Comparison of ENCODE assay signal across 8 cellular contexts in the genomic region with DNA sequence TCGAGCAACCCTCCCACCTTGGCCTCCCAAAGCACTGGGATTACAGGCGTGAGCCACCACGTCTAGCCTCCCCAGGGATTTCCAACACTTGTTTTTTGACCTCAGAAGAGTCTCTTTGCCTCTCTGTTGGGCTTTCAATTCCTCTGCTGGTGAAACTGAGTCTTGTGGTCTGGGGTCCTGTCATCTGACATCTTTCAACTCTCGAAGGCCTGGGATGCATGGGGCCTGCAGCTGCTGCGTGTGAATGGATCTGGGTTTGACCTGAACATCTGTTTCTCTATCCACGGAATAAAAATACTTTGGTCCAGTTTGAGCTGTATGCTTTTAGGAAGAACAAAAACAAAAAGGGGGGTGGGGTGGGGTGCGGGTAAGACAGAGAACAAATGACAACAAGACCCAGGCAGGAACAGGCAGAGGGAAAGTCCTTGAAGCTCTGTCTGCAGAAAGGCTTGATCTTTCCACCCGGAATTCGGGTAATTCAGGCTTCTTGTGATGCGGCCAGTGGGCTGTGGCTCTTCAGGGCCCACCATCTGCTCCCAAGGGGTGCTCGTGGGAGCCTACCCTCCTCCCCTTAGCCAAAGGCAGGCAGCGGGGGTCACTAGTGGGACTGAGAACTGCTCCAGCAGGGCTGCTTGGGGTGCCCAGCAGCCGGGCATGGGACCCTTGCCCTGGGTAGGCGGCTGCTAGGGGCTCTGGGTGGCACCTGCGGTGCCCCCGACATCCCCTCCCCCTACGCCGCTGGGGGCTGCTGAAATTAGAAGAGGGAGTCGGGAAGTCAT.
A peak's percentile ranks its signal among the peaks of the same experiment; 100 is the strongest.
DNase-seq lines count a peak whose midpoint lies in the region; ATAC-seq lines count a peak whose summit lies in the region.
"Had no signal": no experiment of that assay in that cellular context is flagged by ENCODE, and none has a peak within 500 bp of the region (broad histone marks: within the 10 kb centered on the region; RNA-seq: fewer than 3 reads in every experiment).

No MANE protein-coding gene starts in this region.

- H3K4me1 ChIP-seq in ectodermal cell (ENCODE audit: control insufficient read depth, insufficient read depth, low read length), result peaks cover 35% of the 10 kb centered on the region

- no peak for DNase-seq in activated effector memory CD4-positive, alpha-beta T cell treated with Interleukin-2 at 50 U/mL for 16 hours
- no peak for DNase-seq in DMS114 treated with DMSO at 0.1 percent for 48 hours (lab: John Stamatoyannopoulos, UW; ENCODE audit: unreplicated experiment)
- no peak for DNase-seq in MG63

- peak; percentile 28 for ATAC-seq in GM19452 (IDR thresholded peaks at IDR 0.05; ENCODE audit: unreplicated experiment)
- peak; percentile 7 for ATAC-seq in HG03139 (IDR thresholded peaks at IDR 0.05; ENCODE audit: unreplicated experiment)

- WGBS in ectodermal cell, 2 experiments, result 65 to 66% methylated on average over 19 of the region's 19 CpGs

- H3K36me3 ChIP-seq in ectodermal cell (ENCODE audit: control insufficient read depth, insufficient read depth, low read length) (no peaks in the 10 kb centered on the region), MG63 (no peaks in the 10 kb centered on the region)

- H3K9me3 ChIP-seq in ectodermal cell (ENCODE audit: control insufficient read depth, low read length) (no peaks in the 10 kb centered on the region), MG63 (no peaks in the 10 kb centered on the region)

- no peak overlapping the region for H3K27ac ChIP-seq in ectodermal cell (ENCODE audit: insufficient read depth, low read depth, low read length, poor library complexity, severe bottlenecking)
- H3K27ac ChIP-seq in skin epidermis, result peak overlapping the region in 20 of 21 experiments; percentile 3 to 86 (median 68)
- H3K27ac ChIP-seq: SK-N-MC had no signal

- H3K4me3 ChIP-seq in ectodermal cell (ENCODE audit: insufficient read depth, low read depth, low read length), result peak overlapping the region; percentile 36
- H3K4me3 ChIP-seq in skin epidermis, result peak overlapping the region in 6 of 7 experiments; percentile 9 to 33 (median 18)
- H3K4me3 ChIP-seq in MG63, result no peak overlapping the region
- H3K4me3 ChIP-seq: SK-N-MC had no signal

- H3K27me3 ChIP-seq in ectodermal cell (ENCODE audit: control insufficient read depth, insufficient read depth, low read length, poor library complexity, severe bottlenecking) (peaks cover 28% of the 10 kb centered on the region), MG63 (no peaks in the 10 kb centered on the region)
